1 cellular context compared by ENCODE assay signal in the genomic region with DNA sequence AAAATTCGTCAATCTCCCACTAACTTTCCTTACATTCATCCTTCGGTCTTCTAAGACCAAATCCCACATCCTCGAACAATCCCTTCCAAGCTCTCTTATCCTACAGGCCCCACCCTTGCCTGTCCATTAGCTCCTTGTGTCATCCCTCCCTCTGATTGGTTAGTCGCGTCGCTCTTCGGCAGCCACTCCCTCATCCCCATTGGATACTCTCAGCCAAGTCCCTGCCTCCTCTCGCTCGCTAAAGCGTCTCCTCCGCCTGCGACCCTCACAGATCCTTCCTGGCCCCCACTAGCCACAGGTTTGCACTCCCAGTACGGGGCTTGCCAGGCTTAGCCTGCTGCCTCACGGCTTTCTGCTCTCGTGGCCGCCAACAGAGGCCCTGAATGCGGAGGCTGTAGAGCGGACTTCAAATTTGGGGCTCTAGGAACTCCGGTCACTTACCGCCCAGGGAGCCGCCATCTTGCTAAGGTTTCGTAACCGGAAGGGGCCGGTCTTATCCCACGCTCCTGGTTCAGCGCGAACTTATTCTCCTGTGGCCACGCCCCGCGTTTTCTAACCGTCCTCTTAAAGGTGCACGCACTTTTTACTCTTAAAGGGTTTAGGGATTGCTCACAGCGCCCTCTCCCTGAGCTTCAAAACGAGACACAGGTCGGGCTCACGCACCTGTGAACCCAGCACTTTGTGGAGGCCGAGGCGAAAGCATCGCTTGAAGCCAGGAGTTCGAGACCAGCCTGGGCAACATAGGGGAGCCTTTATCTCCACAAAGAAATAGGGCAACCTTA.
TF ChIP-seq lines count a peak whose summit lies in the region.

A gene (minus strand): TSS at position 472 of the 782 bp plus-strand sequence. CDS start 13 bp downstream, at position 459.

TF ChIP-seq in K562, 482 proteins besides CTCF, POLR2A, EP300 and RAD21 (continued from another document and continues in another):
- TF ChIP-seq, protein P1, sequence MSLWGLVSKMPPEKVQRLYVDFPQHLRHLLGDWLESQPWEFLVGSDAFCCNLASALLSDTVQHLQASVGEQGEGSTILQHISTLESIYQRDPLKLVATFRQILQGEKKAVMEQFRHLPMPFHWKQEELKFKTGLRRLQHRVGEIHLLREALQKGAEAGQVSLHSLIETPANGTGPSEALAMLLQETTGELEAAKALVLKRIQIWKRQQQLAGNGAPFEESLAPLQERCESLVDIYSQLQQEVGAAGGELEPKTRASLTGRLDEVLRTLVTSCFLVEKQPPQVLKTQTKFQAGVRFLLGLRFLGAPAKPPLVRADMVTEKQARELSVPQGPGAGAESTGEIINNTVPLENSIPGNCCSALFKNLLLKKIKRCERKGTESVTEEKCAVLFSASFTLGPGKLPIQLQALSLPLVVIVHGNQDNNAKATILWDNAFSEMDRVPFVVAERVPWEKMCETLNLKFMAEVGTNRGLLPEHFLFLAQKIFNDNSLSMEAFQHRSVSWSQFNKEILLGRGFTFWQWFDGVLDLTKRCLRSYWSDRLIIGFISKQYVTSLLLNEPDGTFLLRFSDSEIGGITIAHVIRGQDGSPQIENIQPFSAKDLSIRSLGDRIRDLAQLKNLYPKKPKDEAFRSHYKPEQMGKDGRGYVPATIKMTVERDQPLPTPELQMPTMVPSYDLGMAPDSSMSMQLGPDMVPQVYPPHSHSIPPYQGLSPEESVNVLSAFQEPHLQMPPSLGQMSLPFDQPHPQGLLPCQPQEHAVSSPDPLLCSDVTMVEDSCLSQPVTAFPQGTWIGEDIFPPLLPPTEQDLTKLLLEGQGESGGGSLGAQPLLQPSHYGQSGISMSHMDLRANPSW (CRISPR knock-in tag; IDR thresholded peaks at IDR 0.05): peak; percentile 87; the same call in 1 of the 2 replicates
- TF ChIP-seq PHF21A (IDR thresholded peaks at IDR 0.05; ENCODE audit: borderline replicate concordance, low read depth) (no peak), RBM39 (optimal IDR thresholded peaks at IDR 0.05; ENCODE audit: low read depth, low read length) (peak; percentile 51), GATA2 (CRISPR knock-in tag; IDR thresholded peaks at IDR 0.05) (no peak), PCBP2 (IDR thresholded peaks at IDR 0.05; ENCODE audit: low read depth, low read length, poor library complexity, severe bottlenecking) (no peak), ERF (CRISPR knock-in tag; IDR thresholded peaks at IDR 0.05) (no peak; the same call in 1 of the 2 replicates), PML (IDR thresholded peaks at IDR 0.05; ENCODE audit: low read length) (peak; percentile 90), ZNF224 (CRISPR knock-in tag; IDR thresholded peaks at IDR 0.05) (no peak), SMARCC2 (IDR thresholded peaks at IDR 0.05; ENCODE audit: low read depth) (no peak), ZNF780A (CRISPR knock-in tag; IDR thresholded peaks at IDR 0.05) (no peak), ETV1 (tag; conservative IDR thresholded peaks at IDR 0.05; ENCODE audit: low read depth) (peak; percentile 86), SRF (CRISPR knock-in tag; IDR thresholded peaks at IDR 0.05) (peak in 1 of 2 experiments; percentile 70; a peak in 2 of 4 replicates), TBP (optimal IDR thresholded peaks at IDR 0.05; ENCODE audit: low read depth, low read length) (peak; percentile 91), PTBP1 (IDR thresholded peaks at IDR 0.05; ENCODE audit: low read depth, low read length) (no peak), SRSF3 (IDR thresholded peaks at IDR 0.05; ENCODE audit: insufficient read depth, low read length) (no peak), CREM (IDR thresholded peaks at IDR 0.05; ENCODE audit: low read depth) (peak; percentile 63), ZNF699 (CRISPR knock-in tag; IDR thresholded peaks at IDR 0.05; ENCODE audit: insufficient replicate concordance) (no peak), MEF2D (tag; conservative IDR thresholded peaks at IDR 0.05; ENCODE audit: low read depth) (no peak), NELFE (IDR thresholded peaks at IDR 0.05; ENCODE audit: insufficient read depth, insufficient read length) (no peak), SAP30 (IDR thresholded peaks at IDR 0.05; ENCODE audit: borderline replicate concordance, insufficient read depth, low read depth, low read length, poor library complexity, severe bottlenecking) (peak; percentile 76), RBBP5 (IDR thresholded peaks at IDR 0.05; ENCODE audit: borderline replicate concordance, insufficient read depth, low read length, poor library complexity, severe bottlenecking) (peak; percentile 93), SMAD1 (IDR thresholded peaks at IDR 0.05; ENCODE audit: low read depth, low read length, partially characterized antibody) (no peak), ZNF561 (CRISPR knock-in tag; conservative IDR thresholded peaks at IDR 0.05) (0 out of 2 replicates have a peak, but pooled peaks have one; percentile 39), ATF1 (CRISPR knock-in tag; IDR thresholded peaks at IDR 0.05) (no peak), ATF1 (tag; IDR thresholded peaks at IDR 0.05) (peak; percentile 93), LCOR (CRISPR knock-in tag; IDR thresholded peaks at IDR 0.05) (peak; percentile 90), ZNF143 (CRISPR knock-in tag; IDR thresholded peaks at IDR 0.05) (no peak), FOXM1 (IDR thresholded peaks at IDR 0.05; ENCODE audit: low read depth) (peak; percentile 67; the same call in 1 of the 2 replicates), FOXM1 (CRISPR knock-in tag; IDR thresholded peaks at IDR 0.05; ENCODE audit: low read depth) (no peak), YBX1 (IDR thresholded peaks at IDR 0.05) (no peak), NR2C1 (IDR thresholded peaks at IDR 0.05) (no peak), NR2C1 (tag; IDR thresholded peaks at IDR 0.05) (no peak), HNRNPK (IDR thresholded peaks at IDR 0.05; ENCODE audit: low read depth, low read length, poor library complexity, severe bottlenecking) (no peak), ZKSCAN1 (IDR thresholded peaks at IDR 0.05; ENCODE audit: low read depth, low read length) (no peak), SOX6 (IDR thresholded peaks at IDR 0.05) (no peak), RBM34 (IDR thresholded peaks at IDR 0.05; ENCODE audit: borderline replicate concordance, insufficient read depth, low read length) (no peak), XRCC3 (IDR thresholded peaks at IDR 0.05) (no peak), HLTF (IDR thresholded peaks at IDR 0.05) (no peak), STAT5B (CRISPR knock-in tag; IDR thresholded peaks at IDR 0.05) (no peak), ELF2 (CRISPR knock-in tag; IDR thresholded peaks at IDR 0.05) (peak; percentile 42; the same call in 1 of the 2 replicates), ESRRB (CRISPR knock-in tag; IDR thresholded peaks at IDR 0.05; ENCODE audit: borderline replicate concordance) (no peak), GABPB1 (CRISPR knock-in tag; IDR thresholded peaks at IDR 0.05) (peak; percentile 93)
- TF ChIP-seq, protein P2, sequence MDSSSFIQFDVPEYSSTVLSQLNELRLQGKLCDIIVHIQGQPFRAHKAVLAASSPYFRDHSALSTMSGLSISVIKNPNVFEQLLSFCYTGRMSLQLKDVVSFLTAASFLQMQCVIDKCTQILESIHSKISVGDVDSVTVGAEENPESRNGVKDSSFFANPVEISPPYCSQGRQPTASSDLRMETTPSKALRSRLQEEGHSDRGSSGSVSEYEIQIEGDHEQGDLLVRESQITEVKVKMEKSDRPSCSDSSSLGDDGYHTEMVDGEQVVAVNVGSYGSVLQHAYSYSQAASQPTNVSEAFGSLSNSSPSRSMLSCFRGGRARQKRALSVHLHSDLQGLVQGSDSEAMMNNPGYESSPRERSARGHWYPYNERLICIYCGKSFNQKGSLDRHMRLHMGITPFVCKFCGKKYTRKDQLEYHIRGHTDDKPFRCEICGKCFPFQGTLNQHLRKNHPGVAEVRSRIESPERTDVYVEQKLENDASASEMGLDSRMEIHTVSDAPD (CRISPR knock-in tag; IDR thresholded peaks at IDR 0.05): no peak
- TF ChIP-seq, protein P3, sequence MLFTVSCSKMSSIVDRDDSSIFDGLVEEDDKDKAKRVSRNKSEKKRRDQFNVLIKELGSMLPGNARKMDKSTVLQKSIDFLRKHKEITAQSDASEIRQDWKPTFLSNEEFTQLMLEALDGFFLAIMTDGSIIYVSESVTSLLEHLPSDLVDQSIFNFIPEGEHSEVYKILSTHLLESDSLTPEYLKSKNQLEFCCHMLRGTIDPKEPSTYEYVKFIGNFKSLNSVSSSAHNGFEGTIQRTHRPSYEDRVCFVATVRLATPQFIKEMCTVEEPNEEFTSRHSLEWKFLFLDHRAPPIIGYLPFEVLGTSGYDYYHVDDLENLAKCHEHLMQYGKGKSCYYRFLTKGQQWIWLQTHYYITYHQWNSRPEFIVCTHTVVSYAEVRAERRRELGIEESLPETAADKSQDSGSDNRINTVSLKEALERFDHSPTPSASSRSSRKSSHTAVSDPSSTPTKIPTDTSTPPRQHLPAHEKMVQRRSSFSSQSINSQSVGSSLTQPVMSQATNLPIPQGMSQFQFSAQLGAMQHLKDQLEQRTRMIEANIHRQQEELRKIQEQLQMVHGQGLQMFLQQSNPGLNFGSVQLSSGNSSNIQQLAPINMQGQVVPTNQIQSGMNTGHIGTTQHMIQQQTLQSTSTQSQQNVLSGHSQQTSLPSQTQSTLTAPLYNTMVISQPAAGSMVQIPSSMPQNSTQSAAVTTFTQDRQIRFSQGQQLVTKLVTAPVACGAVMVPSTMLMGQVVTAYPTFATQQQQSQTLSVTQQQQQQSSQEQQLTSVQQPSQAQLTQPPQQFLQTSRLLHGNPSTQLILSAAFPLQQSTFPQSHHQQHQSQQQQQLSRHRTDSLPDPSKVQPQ (CRISPR knock-in tag; IDR thresholded peaks at IDR 0.05; ENCODE audit: borderline replicate concordance): no peak
- TF ChIP-seq, protein P4, sequence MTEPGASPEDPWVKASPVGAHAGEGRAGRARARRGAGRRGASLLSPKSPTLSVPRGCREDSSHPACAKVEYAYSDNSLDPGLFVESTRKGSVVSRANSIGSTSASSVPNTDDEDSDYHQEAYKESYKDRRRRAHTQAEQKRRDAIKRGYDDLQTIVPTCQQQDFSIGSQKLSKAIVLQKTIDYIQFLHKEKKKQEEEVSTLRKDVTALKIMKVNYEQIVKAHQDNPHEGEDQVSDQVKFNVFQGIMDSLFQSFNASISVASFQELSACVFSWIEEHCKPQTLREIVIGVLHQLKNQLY (CRISPR knock-in tag; conservative IDR thresholded peaks at IDR 0.05): no peak
- TF ChIP-seq, protein P5, sequence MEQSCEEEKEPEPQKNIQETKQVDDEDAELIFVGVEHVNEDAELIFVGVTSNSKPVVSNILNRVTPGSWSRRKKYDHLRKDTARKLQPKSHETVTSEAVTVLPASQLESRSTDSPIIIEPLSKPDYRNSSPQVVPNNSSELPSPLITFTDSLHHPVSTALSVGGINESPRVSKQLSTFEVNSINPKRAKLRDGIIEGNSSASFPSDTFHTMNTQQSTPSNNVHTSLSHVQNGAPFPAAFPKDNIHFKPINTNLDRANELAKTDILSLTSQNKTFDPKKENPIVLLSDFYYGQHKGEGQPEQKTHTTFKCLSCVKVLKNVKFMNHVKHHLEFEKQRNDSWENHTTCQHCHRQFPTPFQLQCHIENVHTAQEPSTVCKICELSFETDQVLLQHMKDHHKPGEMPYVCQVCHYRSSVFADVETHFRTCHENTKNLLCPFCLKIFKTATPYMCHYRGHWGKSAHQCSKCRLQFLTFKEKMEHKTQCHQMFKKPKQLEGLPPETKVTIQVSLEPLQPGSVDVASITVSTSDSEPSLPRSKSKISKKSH (CRISPR knock-in tag; IDR thresholded peaks at IDR 0.05): no peak
- TF ChIP-seq, protein P6, sequence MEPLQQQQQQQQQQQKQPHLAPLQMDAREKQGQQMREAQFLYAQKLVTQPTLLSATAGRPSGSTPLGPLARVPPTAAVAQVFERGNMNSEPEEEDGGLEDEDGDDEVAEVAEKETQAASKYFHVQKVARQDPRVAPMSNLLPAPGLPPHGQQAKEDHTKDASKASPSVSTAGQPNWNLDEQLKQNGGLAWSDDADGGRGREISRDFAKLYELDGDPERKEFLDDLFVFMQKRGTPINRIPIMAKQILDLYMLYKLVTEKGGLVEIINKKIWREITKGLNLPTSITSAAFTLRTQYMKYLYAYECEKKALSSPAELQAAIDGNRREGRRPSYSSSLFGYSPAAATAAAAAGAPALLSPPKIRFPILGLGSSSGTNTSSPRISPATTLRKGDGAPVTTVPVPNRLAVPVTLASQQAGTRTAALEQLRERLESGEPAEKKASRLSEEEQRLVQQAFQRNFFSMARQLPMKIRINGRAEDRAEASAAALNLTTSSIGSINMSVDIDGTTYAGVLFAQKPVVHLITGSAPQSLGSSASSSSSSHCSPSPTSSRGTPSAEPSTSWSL (CRISPR knock-in tag; IDR thresholded peaks at IDR 0.05; ENCODE audit: borderline replicate concordance): no peak
- TF ChIP-seq, protein P7, sequence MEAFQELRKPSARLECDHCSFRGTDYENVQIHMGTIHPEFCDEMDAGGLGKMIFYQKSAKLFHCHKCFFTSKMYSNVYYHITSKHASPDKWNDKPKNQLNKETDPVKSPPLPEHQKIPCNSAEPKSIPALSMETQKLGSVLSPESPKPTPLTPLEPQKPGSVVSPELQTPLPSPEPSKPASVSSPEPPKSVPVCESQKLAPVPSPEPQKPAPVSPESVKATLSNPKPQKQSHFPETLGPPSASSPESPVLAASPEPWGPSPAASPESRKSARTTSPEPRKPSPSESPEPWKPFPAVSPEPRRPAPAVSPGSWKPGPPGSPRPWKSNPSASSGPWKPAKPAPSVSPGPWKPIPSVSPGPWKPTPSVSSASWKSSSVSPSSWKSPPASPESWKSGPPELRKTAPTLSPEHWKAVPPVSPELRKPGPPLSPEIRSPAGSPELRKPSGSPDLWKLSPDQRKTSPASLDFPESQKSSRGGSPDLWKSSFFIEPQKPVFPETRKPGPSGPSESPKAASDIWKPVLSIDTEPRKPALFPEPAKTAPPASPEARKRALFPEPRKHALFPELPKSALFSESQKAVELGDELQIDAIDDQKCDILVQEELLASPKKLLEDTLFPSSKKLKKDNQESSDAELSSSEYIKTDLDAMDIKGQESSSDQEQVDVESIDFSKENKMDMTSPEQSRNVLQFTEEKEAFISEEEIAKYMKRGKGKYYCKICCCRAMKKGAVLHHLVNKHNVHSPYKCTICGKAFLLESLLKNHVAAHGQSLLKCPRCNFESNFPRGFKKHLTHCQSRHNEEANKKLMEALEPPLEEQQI (IDR thresholded peaks at IDR 0.05): no peak
- TF ChIP-seq, protein P8, sequence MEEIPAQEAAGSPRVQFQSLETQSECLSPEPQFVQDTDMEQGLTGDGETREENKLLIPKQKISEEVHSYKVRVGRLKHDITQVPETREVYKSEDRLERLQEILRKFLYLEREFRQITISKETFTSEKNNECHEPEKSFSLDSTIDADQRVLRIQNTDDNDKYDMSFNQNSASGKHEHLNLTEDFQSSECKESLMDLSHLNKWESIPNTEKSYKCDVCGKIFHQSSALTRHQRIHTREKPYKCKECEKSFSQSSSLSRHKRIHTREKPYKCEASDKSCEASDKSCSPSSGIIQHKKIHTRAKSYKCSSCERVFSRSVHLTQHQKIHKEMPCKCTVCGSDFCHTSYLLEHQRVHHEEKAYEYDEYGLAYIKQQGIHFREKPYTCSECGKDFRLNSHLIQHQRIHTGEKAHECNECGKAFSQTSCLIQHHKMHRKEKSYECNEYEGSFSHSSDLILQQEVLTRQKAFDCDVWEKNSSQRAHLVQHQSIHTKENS (CRISPR knock-in tag; IDR thresholded peaks at IDR 0.05): no peak
- TF ChIP-seq, protein P9, sequence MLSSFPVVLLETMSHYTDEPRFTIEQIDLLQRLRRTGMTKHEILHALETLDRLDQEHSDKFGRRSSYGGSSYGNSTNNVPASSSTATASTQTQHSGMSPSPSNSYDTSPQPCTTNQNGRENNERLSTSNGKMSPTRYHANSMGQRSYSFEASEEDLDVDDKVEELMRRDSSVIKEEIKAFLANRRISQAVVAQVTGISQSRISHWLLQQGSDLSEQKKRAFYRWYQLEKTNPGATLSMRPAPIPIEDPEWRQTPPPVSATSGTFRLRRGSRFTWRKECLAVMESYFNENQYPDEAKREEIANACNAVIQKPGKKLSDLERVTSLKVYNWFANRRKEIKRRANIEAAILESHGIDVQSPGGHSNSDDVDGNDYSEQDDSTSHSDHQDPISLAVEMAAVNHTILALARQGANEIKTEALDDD (IDR thresholded peaks at IDR 0.05): no peak
